In genomic region chr14:35088514-35088913, GRCh38 we compare ENCODE assay signal across 34 cellular contexts. TPM values are rescaled to one million over a fixed set of nuclear protein-coding genes. Genes with fewer than 3 reads are reported as not detected.
DNase-seq lines count a peak whose midpoint lies in the region; ATAC-seq and TF ChIP-seq lines count a peak whose summit lies in the region.
"Had no signal": no experiment of that assay in that cellular context is flagged by ENCODE, and none has a peak within 500 bp of the region (broad histone marks: within the 10 kb centered on the region; RNA-seq: fewer than 3 reads in every experiment).

No MANE protein-coding gene starts in this region.

- H3K79me1 ChIP-seq in trophoblast cell (ENCODE audit: low read length), result no peaks in the 10 kb centered on the region

- H4K91ac ChIP-seq in trophoblast cell (ENCODE audit: low read depth, low read length), result no peak overlapping the region

- H3K27ac ChIP-seq in RWPE2 (ENCODE audit: poor library complexity, severe bottlenecking) (no peak overlapping the region), trophoblast cell (ENCODE audit: low read depth, low read length) (no peak overlapping the region)
- H3K27ac ChIP-seq: BLaER1, coronary artery, epithelial cell of prostate, HL-60, KMS-11, neural progenitor cell, right atrium auricular region, spleen, thyroid gland, WERI-Rb-1 had no signal

- H3K14ac ChIP-seq in trophoblast cell (ENCODE audit: low read length), result no peak overlapping the region

- H3K4me1 ChIP-seq in RWPE2 (ENCODE audit: insufficient read depth, poor library complexity, severe bottlenecking), result no peaks in the 10 kb centered on the region
- no peaks in the 10 kb centered on the region for H3K4me1 ChIP-seq in trophoblast cell (ENCODE audit: control insufficient read depth in 1 of 2, insufficient read depth in 2 of 2, low read length in 2 of 2)
- H3K4me1 ChIP-seq: BLaER1, HAP-1, neural progenitor cell, right atrium auricular region, spleen, thyroid gland had no signal

- no peak overlapping the region for H2AK5ac ChIP-seq in trophoblast cell (ENCODE audit: low read length)

- H3K4me3 Mint-ChIP-seq in activated naive CD8-positive, alpha-beta T cell, result no peak overlapping the region
- H3K4me3 Mint-ChIP-seq in activated naive CD8-positive, alpha-beta T cell treated with anti-CD3 and anti-CD28 coated beads, Interleukin-2, amount 50 U/mL, for 24 hours, result no peak overlapping the region
- H3K4me3 Mint-ChIP-seq: activated CD8-positive, alpha-beta memory T cell treated with anti-CD3 and anti-CD28 coated beads, Interleukin-2, amount 10 ng/mL, durations not matched to agents 7 days and 5 days; neural progenitor cell had no signal

- no peaks in the 10 kb centered on the region for H3K27me3 Mint-ChIP-seq in activated naive CD8-positive, alpha-beta T cell
- H3K27me3 Mint-ChIP-seq in activated naive CD8-positive, alpha-beta T cell treated with anti-CD3 and anti-CD28 coated beads, Interleukin-2, amount 50 U/mL, for 24 hours, result no peaks in the 10 kb centered on the region
- H3K27me3 Mint-ChIP-seq: activated CD8-positive, alpha-beta memory T cell treated with anti-CD3 and anti-CD28 coated beads, Interleukin-2, amount 10 ng/mL, durations not matched to agents 7 days and 5 days had no signal

- DNase-seq in activated naive CD8-positive, alpha-beta T cell treated with anti-CD3 and anti-CD28 coated beads, Interleukin-2, amount 50 U/mL, for 24 hours, result no peak
- DNase-seq in RWPE2 (ENCODE audit: low spot score) (no peak), choroid plexus epithelial cell (ENCODE audit: low read depth) (peak; percentile 10), trophoblast cell (peak; percentile 42 to 80), DMS114 treated with DMSO at 0.1 percent for 48 hours (lab: John Stamatoyannopoulos, UW; ENCODE audit: unreplicated experiment) (no peak), DMS 273 treated with DMSO at 0.1 percent for 48 hours (lab: John Stamatoyannopoulos, UW) (no peak), Kasumi-1 (lab: John Stamatoyannopoulos, UW) (no peak)
- DNase-seq: ACHN; activated CD4-positive, alpha-beta T cell treated with anti-CD3 and anti-CD28 coated beads for 48 hours; activated CD8-positive, alpha-beta memory T cell treated with anti-CD3 and anti-CD28 coated beads, Interleukin-2, amount 10 ng/mL, durations not matched to agents 7 days and 5 days; activated T-cell treated with anti-CD3 and anti-CD28 coated beads, Interleukin-2, amount 50 U/mL, for 48 hours; amygdala; effector memory CD4-positive, alpha-beta T cell; hippocampal formation; left colon; NCI-H1417; NCI-H2029 treated with DMSO at 0.1 percent for 48 hours; NCI-H524 treated with DMSO at 0.1 percent for 48 hours; spleen; stimulated activated CD4-positive, alpha-beta T cell treated with anti-CD3 and anti-CD28 coated beads, Interleukin-2, amount 100 ng/mL, for 24 hours; stimulated activated CD8-positive, alpha-beta memory T cell treated with anti-CD3 and anti-CD28 coated beads, Interleukin-4, amount 100 ng/mL, for 48 hours; SW 1271; thyroid gland; WERI-Rb-1 had no signal

- H3K4me3 ChIP-seq in RWPE2 (ENCODE audit: severe bottlenecking) (no peak overlapping the region), choroid plexus epithelial cell (ENCODE audit: low read depth, low read length) (no peak overlapping the region), trophoblast cell (ENCODE audit: low read depth, low read length) (no peak overlapping the region)
- H3K4me3 ChIP-seq: BLaER1, coronary artery, HAP-1, neural progenitor cell, right atrium auricular region, spleen, thyroid gland had no signal

- WGBS in trophoblast cell (ENCODE audit: extremely low coverage, insufficient coverage, insufficient read length), result no CpG with 5 or more reads among the region's 2 CpGs

- peaks cover 29% of the 10 kb centered on the region; the same call in 1 of the 2 replicates for H3K36me3 ChIP-seq in RWPE2 (ENCODE audit: low read depth)
- peaks cover 8 to 10% of the 10 kb centered on the region in 2 experiments for H3K36me3 ChIP-seq in trophoblast cell (ENCODE audit: control insufficient read depth in 1 of 2, insufficient read depth in 2 of 2, low read length in 2 of 2)

- H2BK120ac ChIP-seq in trophoblast cell (ENCODE audit: insufficient read depth, low read length, poor library complexity), result no peak overlapping the region

- no peak overlapping the region for H3K9ac ChIP-seq in trophoblast cell (ENCODE audit: low read length)
- H3K9ac ChIP-seq: BLaER1, KMS-11, neural progenitor cell had no signal

- TF ChIP-seq CTCF in RWPE2 (IDR thresholded peaks at IDR 0.05; ENCODE audit: poor library complexity, severe bottlenecking) (no peak), choroid plexus epithelial cell (conservative IDR thresholded peaks at IDR 0.05; ENCODE audit: low read depth, low read length) (no peak)

- H4K12ac ChIP-seq in trophoblast cell (ENCODE audit: low read depth, low read length), result no peak overlapping the region

- peaks cover 8% of the 10 kb centered on the region for H3K36me3 Mint-ChIP-seq in activated naive CD8-positive, alpha-beta T cell
- peaks cover 35% of the 10 kb centered on the region for H3K36me3 Mint-ChIP-seq in activated naive CD8-positive, alpha-beta T cell treated with anti-CD3 and anti-CD28 coated beads, Interleukin-2, amount 50 U/mL, for 24 hours (ENCODE audit: low read depth)

- H3K4ac ChIP-seq in trophoblast cell (ENCODE audit: low read depth, low read length), result no peak overlapping the region

- no peak overlapping the region for H2BK5ac ChIP-seq in trophoblast cell (ENCODE audit: low read depth, low read length, poor library complexity)

- peak overlapping the region; percentile 5 for H3K27ac Mint-ChIP-seq in activated naive CD8-positive, alpha-beta T cell
- H3K27ac Mint-ChIP-seq in activated naive CD8-positive, alpha-beta T cell treated with anti-CD3 and anti-CD28 coated beads, Interleukin-2, amount 50 U/mL, for 24 hours, result no peak overlapping the region
- H3K27ac Mint-ChIP-seq: neural progenitor cell had no signal

- no peak for ATAC-seq in activated naive CD8-positive, alpha-beta T cell treated with anti-CD3 and anti-CD28 coated beads, Interleukin-2, amount 50 U/mL, for 24 hours
- peak; percentile 61; the same call in 2 of the 3 replicates for ATAC-seq in RWPE2 (ENCODE audit: low read depth)
- ATAC-seq: activated CD8-positive, alpha-beta memory T cell treated with anti-CD3 and anti-CD28 coated beads, Interleukin-2, amount 10 ng/mL, durations not matched to agents 7 days and 5 days; left colon; Right ventricle myocardium inferior had no signal

- H2BK12ac ChIP-seq in trophoblast cell (ENCODE audit: low read length), result no peak overlapping the region

- H3K9me3 Mint-ChIP-seq in activated naive CD8-positive, alpha-beta T cell (ENCODE audit: low read depth), result no peaks in the 10 kb centered on the region
- H3K9me3 Mint-ChIP-seq in activated naive CD8-positive, alpha-beta T cell treated with anti-CD3 and anti-CD28 coated beads, Interleukin-2, amount 50 U/mL, for 24 hours, result no peaks in the 10 kb centered on the region
- H3K9me3 Mint-ChIP-seq: neural progenitor cell had no signal

- no peaks in the 10 kb centered on the region for H3K79me2 ChIP-seq in trophoblast cell (ENCODE audit: control insufficient read depth, insufficient read depth, low read length, poor library complexity)

- no peak overlapping the region for H3K23ac ChIP-seq in trophoblast cell (ENCODE audit: low read length)

- no peak overlapping the region for H4K8ac ChIP-seq in trophoblast cell (ENCODE audit: low read depth, low read length)

- no peak overlapping the region for H2AFZ ChIP-seq in trophoblast cell (ENCODE audit: insufficient read depth, low read length, poor library complexity)
- H2AFZ ChIP-seq: neural progenitor cell had no signal

- H3K9me3 ChIP-seq in RWPE2 (ENCODE audit: severe bottlenecking) (no peaks in the 10 kb centered on the region), trophoblast cell (ENCODE audit: insufficient read depth, low read depth, low read length) (peaks cover 2% of the 10 kb centered on the region)
- H3K9me3 ChIP-seq: BLaER1, HAP-1, right atrium auricular region, spleen, thyroid gland had no signal

- no peak overlapping the region for H3K4me2 ChIP-seq in trophoblast cell (ENCODE audit: low read length)
- H3K4me2 ChIP-seq: BLaER1, KMS-11, neural progenitor cell had no signal

- H3K4me1 Mint-ChIP-seq in activated naive CD8-positive, alpha-beta T cell (ENCODE audit: low read depth), result no peaks in the 10 kb centered on the region
- H3K4me1 Mint-ChIP-seq in activated naive CD8-positive, alpha-beta T cell treated with anti-CD3 and anti-CD28 coated beads, Interleukin-2, amount 50 U/mL, for 24 hours, result no peaks in the 10 kb centered on the region
- H3K4me1 Mint-ChIP-seq: activated CD8-positive, alpha-beta memory T cell treated with anti-CD3 and anti-CD28 coated beads, Interleukin-2, amount 10 ng/mL, durations not matched to agents 7 days and 5 days; neural progenitor cell had no signal

- no peaks in the 10 kb centered on the region for H3K27me3 ChIP-seq in RWPE2 (ENCODE audit: insufficient read depth, poor library complexity, severe bottlenecking)
- no peaks in the 10 kb centered on the region for H3K27me3 ChIP-seq in trophoblast cell (ENCODE audit: insufficient read depth, low read length)
- H3K27me3 ChIP-seq: BLaER1, neural progenitor cell, right atrium auricular region, spleen, thyroid gland had no signal

- no peak overlapping the region for H3K18ac ChIP-seq in trophoblast cell (ENCODE audit: low read length)

RNA-seq across cellular contexts. Expression of gene PPP2R3C, which starts 33.3 kb away (rescaled TPM):
- 18.2 and 19.0 TPM in 2 replicates for polyA plus RNA-seq in trophoblast cell (2013)

RNA-seq across cellular contexts. Expression of gene PRORP, which starts 33.8 kb away (rescaled TPM):
- polyA plus RNA-seq in trophoblast cell (2013), result 21.0 and 21.3 TPM in 2 replicates

RNA-seq across cellular contexts. Expression of gene FAM177A1, which starts 42.4 kb away (rescaled TPM):
- 86.0 and 87.2 TPM in 2 replicates for polyA plus RNA-seq in trophoblast cell (2013)

Comparison
In these comparisons a context has a peak if more than half of its experiments do, and no peak if none do; other contexts are left out.
1. DNase-seq: peak in choroid plexus epithelial cell (single experiment) and trophoblast cell (2 of 2); none in activated naive CD8-positive, alpha-beta T cell treated with anti-CD3 and anti-CD28 coated beads, Interleukin-2, amount 50 U/mL, for 24 hours (single experiment), RWPE2 (single experiment), DMS114 treated with DMSO at 0.1 percent for 48 hours (single experiment), DMS 273 treated with DMSO at 0.1 percent for 48 hours (single experiment) and Kasumi-1 (0 of 2).